In genomic region chr10:69803809-69804208, GRCh38 we compare ENCODE assay signal across 16 cellular contexts. TPM values are rescaled to one million over a fixed set of nuclear protein-coding genes. Genes with fewer than 3 reads are reported as not detected.
DNase-seq lines count a peak whose midpoint lies in the region; ATAC-seq and TF ChIP-seq lines count a peak whose summit lies in the region.
"Had no signal": no experiment of that assay in that cellular context is flagged by ENCODE, and none has a peak within 500 bp of the region (broad histone marks: within the 10 kb centered on the region; RNA-seq: fewer than 3 reads in every experiment).

No MANE protein-coding gene starts in this region.

- peaks cover 15% of the 10 kb centered on the region for H3K36me3 ChIP-seq in PC-3 (ENCODE audit: low read depth, low read length)
- H3K36me3 ChIP-seq in fibroblast of lung (ENCODE audit: control insufficient read depth, insufficient read depth, low read length): peaks cover 2% of the 10 kb centered on the region
- H3K36me3 ChIP-seq in neural progenitor cell: no peaks in the 10 kb centered on the region
- H3K36me3 ChIP-seq: left ventricle myocardium inferior had no signal

- no peaks in the 10 kb centered on the region for H3K36me3 Mint-ChIP-seq in neural progenitor cell

- peaks cover 13% of the 10 kb centered on the region for H3K4me1 Mint-ChIP-seq in neural progenitor cell

- DNase-seq in AG04449 (ENCODE audit: low read depth, low spot score) (no peak), PC-3 (peak; percentile 38), fibroblast of lung (ENCODE audit: low read depth in 2 of 2) (peak in 1 of 2 donors; percentile 18), neural progenitor cell (ENCODE audit: low spot score) (no peak), SKM-1 (lab: John Stamatoyannopoulos, UW; ENCODE audit: unreplicated experiment) (no peak)
- DNase-seq in stimulated activated CD4-positive, alpha-beta T cell treated with anti-CD3 and anti-CD28 coated beads, Interleukin-2, amount 100 ng/mL, for 24 hours: no peak
- DNase-seq: amniotic stem cell, left ventricle myocardium inferior, NCI-H1930, NCI-H524, nucleus accumbens had no signal

- H4K20me1 ChIP-seq in PC-3 (ENCODE audit: low read length) (peaks cover 36% of the 10 kb centered on the region; the same call in 1 of the 2 replicates), fibroblast of lung (ENCODE audit: control insufficient read depth, extremely low read depth, insufficient read depth, low read length) (no peaks in the 10 kb centered on the region), neural progenitor cell (ENCODE audit: low read depth) (no peaks in the 10 kb centered on the region)

- H3F3A ChIP-seq in PC-3 (ENCODE audit: low read length, unreplicated experiment) (no peaks in the 10 kb centered on the region), neural progenitor cell (ENCODE audit: low read depth) (peaks cover 33% of the 10 kb centered on the region)

- H3K27me3 Mint-ChIP-seq in neural progenitor cell (ENCODE audit: insufficient read depth, low read depth): peaks cover 32% of the 10 kb centered on the region

- no peaks in the 10 kb centered on the region for H3K9me2 ChIP-seq in PC-3 (replicated peaks; ENCODE audit: low read length)

- CTCF ChIA-PET in AG04449 (lab: Yijun Ruan, JAX) (interaction anchor here (0.6 to 20.1 kb wide), 10 partner anchors 11 to 312 kb away, joined by 3 to 259 read pairs (median 3); no protein-coding TSS in a partner anchor), PC-3 (lab: Charles Lee) (interaction anchor here (0.9 to 1.2 kb wide), 2 partner anchors 60 to 111 kb away, joined by 4 read pairs; no protein-coding TSS in a partner anchor)

- peak overlapping the region; percentile 77 for H3K4me3 Mint-ChIP-seq in neural progenitor cell

- no peak for TF ChIP-seq CTCF in AG04449 (IDR thresholded peaks at IDR 0.05; ENCODE audit: insufficient read depth, low read length, missing control alignments)
- no peak for TF ChIP-seq CTCF in PC-3 (conservative IDR thresholded peaks at IDR 0.05; ENCODE audit: low read depth, low read length)
- TF ChIP-seq CTCF in fibroblast of lung (conservative IDR thresholded peaks at IDR 0.05 in 1 of 2, IDR thresholded peaks at IDR 0.05 in 1 of 2; ENCODE audit: low read depth in 1 of 2, low read length in 2 of 2): no peak
- TF ChIP-seq CTCF in neural progenitor cell (IDR thresholded peaks at IDR 0.05): no peak

- H3K4me2 ChIP-seq in PC-3 (ENCODE audit: low read length) (peak overlapping the region; percentile 82), fibroblast of lung (ENCODE audit: extremely low read depth, insufficient read depth, low read length) (peak overlapping the region; percentile 86), neural progenitor cell (no peak overlapping the region)
- H3K4me2 ChIP-seq: A549 had no signal

- ATAC-seq in PC-3: peak; percentile 4
- no peak for ATAC-seq in HG02763 (IDR thresholded peaks at IDR 0.05; ENCODE audit: unreplicated experiment)
- no peak for ATAC-seq in GM19452 (IDR thresholded peaks at IDR 0.05; ENCODE audit: unreplicated experiment)
- ATAC-seq: A549 had no signal

- H3K9me3 ChIP-seq in PC-3 (ENCODE audit: low read length) (no peaks in the 10 kb centered on the region), fibroblast of lung (ENCODE audit: control insufficient read depth, insufficient read depth, low read depth, low read length) (no peaks in the 10 kb centered on the region), neural progenitor cell (ENCODE audit: low read depth) (no peaks in the 10 kb centered on the region)
- H3K9me3 ChIP-seq: A549, left ventricle myocardium inferior had no signal

- H3K79me2 ChIP-seq in PC-3 (ENCODE audit: low read length) (peaks cover 71% of the 10 kb centered on the region), fibroblast of lung (ENCODE audit: control insufficient read depth, insufficient read depth, low read length) (peaks cover 37% of the 10 kb centered on the region), neural progenitor cell (ENCODE audit: low read depth) (no peaks in the 10 kb centered on the region)

- H2AFZ ChIP-seq in PC-3 (ENCODE audit: low read length) (no peak overlapping the region), fibroblast of lung (ENCODE audit: low read length) (no peak overlapping the region), neural progenitor cell (replicated peaks) (no peak overlapping the region)

- peak overlapping the region; percentile 8; the same call in 1 of the 2 replicates for H3K4me3 ChIP-seq in AG04449 (ENCODE audit: low read depth, low read length)
- H3K4me3 ChIP-seq in PC-3 (ENCODE audit: low read length): peak overlapping the region; percentile 70
- peak overlapping the region; percentile 64 to 92 (median 84) for H3K4me3 ChIP-seq in fibroblast of lung (replicated peaks in 1 of 4; ENCODE audit: control extremely low read depth in 1 of 4, insufficient read depth in 1 of 4, low read depth in 3 of 4, low read length in 4 of 4)
- no peak overlapping the region for H3K4me3 ChIP-seq in neural progenitor cell
- H3K4me3 ChIP-seq: A549, SK-N-MC had no signal

- intact Hi-C loops in PC-3 (cut with micrococcal nuclease): loop anchor here (1.0 to 5.0 kb wide), 2 partner anchors 70 to 287 kb away; no protein-coding TSS in a partner anchor

- H3K9ac ChIP-seq in PC-3 (ENCODE audit: low read length): peak overlapping the region; percentile 75
- no peak overlapping the region for H3K9ac ChIP-seq in fibroblast of lung (ENCODE audit: insufficient read depth, low read length)
- no peak overlapping the region for H3K9ac ChIP-seq in neural progenitor cell

- H3K27me3 ChIP-seq in PC-3 (ENCODE audit: low read length) (no peaks in the 10 kb centered on the region), fibroblast of lung (ENCODE audit: control insufficient read depth, insufficient read depth, low read length) (no peaks in the 10 kb centered on the region), neural progenitor cell (peaks cover 26% of the 10 kb centered on the region)

- no peaks in the 10 kb centered on the region for H3K9me3 Mint-ChIP-seq in neural progenitor cell
- H3K9me3 Mint-ChIP-seq: activated T-helper 2 cell treated with anti-CD3 and anti-CD28 coated beads, Interferon-gamma antibody, Interleukin-2, Interleukin-4, amounts not matched to agents 10 μg/mL and 5 μg/mL and 100 μg/mL, durations not matched to agents 14 hours and 24 hours and 36 hours had no signal

- no peak overlapping the region for H3K27ac Mint-ChIP-seq in neural progenitor cell
- H3K27ac Mint-ChIP-seq: activated T-helper 2 cell treated with anti-CD3 and anti-CD28 coated beads, Interferon-gamma antibody, Interleukin-2, Interleukin-4, amounts not matched to agents 10 μg/mL and 5 μg/mL and 100 μg/mL, durations not matched to agents 14 hours and 24 hours and 36 hours had no signal

- no TSS peak for BruUV-seq in PC-3 (replicated peaks; lab: Mats Ljungman, UMichigan)

- POLR2A ChIA-PET in AG04449 (lab: Yijun Ruan, JAX): no interaction called here
- POLR2A ChIA-PET in PC-3 (lab: Charles Lee; ENCODE audit: unreplicated experiment): no interaction called here

- H3K4me1 ChIP-seq in PC-3 (ENCODE audit: insufficient read depth, low read length) (peaks cover 57% of the 10 kb centered on the region), fibroblast of lung (ENCODE audit: control insufficient read depth, extremely low read depth, insufficient read depth, low read length) (peaks cover 17% of the 10 kb centered on the region), neural progenitor cell (peaks cover 19% of the 10 kb centered on the region)

- H3K27ac ChIP-seq in PC-3 (ENCODE audit: low read length) (no peak overlapping the region), fibroblast of lung (ENCODE audit: insufficient read depth, low read length) (no peak overlapping the region), neural progenitor cell (no peak overlapping the region)
- H3K27ac ChIP-seq: A549, left ventricle myocardium inferior, SK-N-MC had no signal

RNA-seq across cellular contexts. Expression of gene COL13A1, which starts 2.1 kb away (rescaled TPM):
- total RNA-seq in PC-3 (2014; rRNA removed) (201 and 299 TPM in 2 replicates), fibroblast of lung (6.4 and 7.4 TPM in 2 replicates), neural progenitor cell (ENCODE audit: low replicate concordance) (1.3 and 9.5 TPM in 2 replicates)
- 5.7 and 10.7 TPM in 2 replicates for polyA plus RNA-seq in fibroblast of lung
- 7.6 and 16.3 TPM in 2 replicates for polyA plus RNA-seq in fibroblast of lung (2012)
- 1.4 and 4.3 TPM in 2 replicates for polyA minus RNA-seq in fibroblast of lung (ENCODE audit: low replicate concordance)
- total RNA-seq: activated T-helper 2 cell treated with anti-CD3 and anti-CD28 coated beads, Interferon-gamma antibody, Interleukin-2, Interleukin-4, amounts not matched to agents 10 μg/mL and 5 μg/mL and 100 μg/mL, durations not matched to agents 14 hours and 24 hours and 36 hours had no signal

Comparison
In these comparisons a context has a peak if more than half of its experiments do, and no peak if none do; other contexts are left out.
1. RNA of gene COL13A1, which starts 2.1 kb away (total RNA-seq): 201 to 299 TPM in PC-3; 6.4 to 7.4 TPM in fibroblast of lung and 1.3 to 9.5 TPM in neural progenitor cell; every median in the first group is over 10 times any median in the second.